ENCODE assay signal across 3 cellular contexts in genomic region chr1:1332774-1333480, GRCh38.
TF ChIP-seq lines count a peak whose summit lies in the region.

No MANE protein-coding gene starts in this region.

TF ChIP-seq in HEK293, 187 proteins besides CTCF, POLR2A, EP300 and RAD21 (continues in another document):
- TF ChIP-seq ZNF792 (tag by site-specific recombination; IDR thresholded peaks at IDR 0.05) (no peak), ZNF623 (tag by site-specific recombination; IDR thresholded peaks at IDR 0.05) (no peak), ZNF560 (tag by site-specific recombination; IDR thresholded peaks at IDR 0.05; ENCODE audit: borderline replicate concordance) (no peak), ZNF473 (tag by site-specific recombination; IDR thresholded peaks at IDR 0.05) (no peak), PBX3 (CRISPR knock-in tag; IDR thresholded peaks at IDR 0.05) (no peak), ZNF585B (tag by site-specific recombination; IDR thresholded peaks at IDR 0.05) (no peak), ZNF629 (tag by site-specific recombination; IDR thresholded peaks at IDR 0.05) (no peak), WT1 (tag by site-specific recombination; IDR thresholded peaks at IDR 0.05) (no peak), ZFP69B (tag by site-specific recombination; IDR thresholded peaks at IDR 0.05) (no peak), ZNF416 (tag by site-specific recombination; IDR thresholded peaks at IDR 0.05) (no peak), ZBTB11 (tag by site-specific recombination; conservative IDR thresholded peaks at IDR 0.05; ENCODE audit: low read depth) (no peak), ZNF785 (tag by site-specific recombination; IDR thresholded peaks at IDR 0.05) (no peak), ZNF223 (tag by site-specific recombination; IDR thresholded peaks at IDR 0.05) (no peak), MZF1 (tag by site-specific recombination; IDR thresholded peaks at IDR 0.05; ENCODE audit: borderline replicate concordance) (no peak), ZNF488 (tag by site-specific recombination; IDR thresholded peaks at IDR 0.05) (no peak)

TF ChIP-seq in K562, 482 proteins besides CTCF, POLR2A, EP300 and RAD21 (continues in another document):
- TF ChIP-seq CCNT2 (IDR thresholded peaks at IDR 0.05; ENCODE audit: borderline replicate concordance, extremely low read depth, insufficient read length, low read depth, low read length) (peak; percentile 21), SRSF1 (IDR thresholded peaks at IDR 0.05; ENCODE audit: low read depth, low read length) (0 out of 2 replicates have a peak, but pooled peaks have one; percentile 21), HNRNPL (IDR thresholded peaks at IDR 0.05; ENCODE audit: low read depth, low read length) (peak; percentile 95), SUPT5H (IDR thresholded peaks at IDR 0.05) (peak; percentile 18; the same call in 1 of the 2 replicates), ZBTB33 (CRISPR knock-in tag; IDR thresholded peaks at IDR 0.05) (peak; percentile 88), SETDB1 (IDR thresholded peaks at IDR 0.05; ENCODE audit: low read length) (no peak), POLR2AphosphoS5 (IDR thresholded peaks at IDR 0.05; ENCODE audit: control insufficient read depth, insufficient read depth, low read depth, low read length) (0 out of 2 replicates have a peak, but pooled peaks have one; percentile 3), POLR2G (IDR thresholded peaks at IDR 0.05; ENCODE audit: low read depth, low read length) (peak; percentile 36), TAF1 (IDR thresholded peaks at IDR 0.05; ENCODE audit: control insufficient read depth, extremely low read depth, insufficient read depth, low read length, severe bottlenecking) (no peak), PTTG1 (tag; IDR thresholded peaks at IDR 0.05; ENCODE audit: low read depth) (no peak)

TF ChIP-seq in GM12891, 5 proteins besides CTCF, POLR2A, EP300 and RAD21:
- TF ChIP-seq SPI1 (IDR thresholded peaks at IDR 0.05; ENCODE audit: low read depth, low read length) (no peak), TAF1 (IDR thresholded peaks at IDR 0.05; ENCODE audit: low read depth, low read length) (no peak), POU2F2 (IDR thresholded peaks at IDR 0.05; ENCODE audit: low read depth, low read length) (no peak), PAX5 (IDR thresholded peaks at IDR 0.05; ENCODE audit: insufficient read depth, low read length, severe bottlenecking) (no peak), POLR2AphosphoS5 (IDR thresholded peaks at IDR 0.05; ENCODE audit: low read depth, low read length) (no peak)
